ENCODE assay signal across 19 cellular contexts in genomic region chr1:91123319-91123718, GRCh38.
DNase-seq lines count a peak whose midpoint lies in the region; ATAC-seq and TF ChIP-seq lines count a peak whose summit lies in the region.
"Had no signal": no experiment of that assay in that cellular context is flagged by ENCODE, and none has a peak within 500 bp of the region (broad histone marks: within the 10 kb centered on the region; RNA-seq: fewer than 3 reads in every experiment).

No MANE protein-coding gene starts in this region.

- intact Hi-C loops in natural killer cell (cut with micrococcal nuclease), result no loop called here

- no peaks in the 10 kb centered on the region for H3K36me3 ChIP-seq in mesenchymal stem cell (ENCODE audit: control insufficient read depth in 1 of 2, insufficient read depth in 2 of 2, low read depth in 1 of 2, low read length in 2 of 2)
- H3K36me3 ChIP-seq: SJCRH30 had no signal

- H3K27ac Mint-ChIP-seq in natural killer cell treated with Interleukin-12 subunit alpha and Interleukin-12 subunit beta and Interleukin-15 and Interleukin-18, amount 100 ng/mL, for 72 hours, result peak overlapping the region; percentile 71 to 72
- H3K27ac Mint-ChIP-seq in natural killer cell, result no peak overlapping the region
- H3K27ac Mint-ChIP-seq in central memory CD8-positive, alpha-beta T cell (ENCODE audit: low read depth), result peak overlapping the region; percentile 88

- no peak overlapping the region for H2BK12ac ChIP-seq in mesenchymal stem cell (ENCODE audit: low read length in 2 of 2)

- no peaks in the 10 kb centered on the region for H3K79me1 ChIP-seq in mesenchymal stem cell (replicated peaks; ENCODE audit: low read length, poor library complexity, severe bottlenecking)

- no peak overlapping the region for H3K9ac ChIP-seq in mesenchymal stem cell (ENCODE audit: low read length)

- peaks cover 7 to 10% of the 10 kb centered on the region in 2 donors for H3K27me3 Mint-ChIP-seq in natural killer cell treated with Interleukin-12 subunit alpha and Interleukin-12 subunit beta and Interleukin-15 and Interleukin-18, amount 100 ng/mL, for 72 hours
- H3K27me3 Mint-ChIP-seq in natural killer cell (ENCODE audit: low read depth in 2 of 2), result peaks cover 20 to 49% of the 10 kb centered on the region in 2 donors
- no peaks in the 10 kb centered on the region for H3K27me3 Mint-ChIP-seq in central memory CD8-positive, alpha-beta T cell

- no peaks in the 10 kb centered on the region for H3K9me3 Mint-ChIP-seq in natural killer cell treated with Interleukin-12 subunit alpha and Interleukin-12 subunit beta and Interleukin-15 and Interleukin-18, amount 100 ng/mL, for 72 hours
- H3K9me3 Mint-ChIP-seq in natural killer cell, result no peaks in the 10 kb centered on the region
- no peaks in the 10 kb centered on the region for H3K9me3 Mint-ChIP-seq in central memory CD8-positive, alpha-beta T cell
- H3K9me3 Mint-ChIP-seq: CD8-positive, alpha-beta memory T cell had no signal

- H2AK5ac ChIP-seq in mesenchymal stem cell (ENCODE audit: low read length, severe bottlenecking), result no peak overlapping the region

- H3K18ac ChIP-seq in mesenchymal stem cell (ENCODE audit: low read depth in 1 of 2, low read length in 2 of 2), result no peak overlapping the region

- no peak for TF ChIP-seq CTCF in natural killer cell (IDR thresholded peaks at IDR 0.05)

- H2BK5ac ChIP-seq in mesenchymal stem cell (ENCODE audit: low read depth, low read length, poor library complexity, severe bottlenecking), result no peak overlapping the region

- no peak for ATAC-seq in natural killer cell treated with Interleukin-12 subunit alpha and Interleukin-12 subunit beta and Interleukin-15 and Interleukin-18, amount 100 ng/mL, for 72 hours
- ATAC-seq in natural killer cell (no peak), left lobe of liver (peak; percentile 73)
- no peak for ATAC-seq in central memory CD8-positive, alpha-beta T cell (replicated peaks; ENCODE audit: extremely low read depth, poor library complexity, severe bottlenecking)

- H2BK120ac ChIP-seq in mesenchymal stem cell (ENCODE audit: low read depth, low read length), result no peak overlapping the region

- H3K4me3 Mint-ChIP-seq in natural killer cell treated with Interleukin-12 subunit alpha and Interleukin-12 subunit beta and Interleukin-15 and Interleukin-18, amount 100 ng/mL, for 72 hours, result peak overlapping the region; percentile 62
- H3K4me3 Mint-ChIP-seq in natural killer cell, result no peak overlapping the region
- no peak overlapping the region for H3K4me3 Mint-ChIP-seq in central memory CD8-positive, alpha-beta T cell
- H3K4me3 Mint-ChIP-seq: CD8-positive, alpha-beta memory T cell had no signal

- H3K36me3 Mint-ChIP-seq in natural killer cell treated with Interleukin-12 subunit alpha and Interleukin-12 subunit beta and Interleukin-15 and Interleukin-18, amount 100 ng/mL, for 72 hours, result no peaks in the 10 kb centered on the region
- no peaks in the 10 kb centered on the region for H3K36me3 Mint-ChIP-seq in natural killer cell
- no peaks in the 10 kb centered on the region for H3K36me3 Mint-ChIP-seq in central memory CD8-positive, alpha-beta T cell (ENCODE audit: insufficient read depth)
- H3K36me3 Mint-ChIP-seq: CD8-positive, alpha-beta memory T cell had no signal

- no peak overlapping the region for H4K91ac ChIP-seq in mesenchymal stem cell (ENCODE audit: low read length)

- WGBS in mesenchymal stem cell, result 32% methylated on average over 2 of the region's 2 CpGs

- no peak overlapping the region for H3K4me2 ChIP-seq in mesenchymal stem cell (ENCODE audit: low read length, poor library complexity, severe bottlenecking)

- no peak overlapping the region for H2BK15ac ChIP-seq in mesenchymal stem cell (ENCODE audit: low read depth, poor library complexity, severe bottlenecking)

- H3K4me3 ChIP-seq in mesenchymal stem cell (ENCODE audit: insufficient read depth in 1 of 2, low read depth in 1 of 2, low read length in 2 of 2), result no peak overlapping the region
- H3K4me3 ChIP-seq: SJCRH30 had no signal

- no peaks in the 10 kb centered on the region for H3K27me3 ChIP-seq in mesenchymal stem cell (ENCODE audit: control insufficient read depth in 1 of 2, insufficient read depth in 1 of 2, low read length in 2 of 2)
- H3K27me3 ChIP-seq: SJCRH30 had no signal

- H3K23ac ChIP-seq in mesenchymal stem cell (ENCODE audit: low read length in 2 of 2), result no peak overlapping the region

- H3K14ac ChIP-seq in mesenchymal stem cell (ENCODE audit: low read length in 2 of 2), result no peak overlapping the region

- no peaks in the 10 kb centered on the region for H3K9me3 ChIP-seq in mesenchymal stem cell (ENCODE audit: control insufficient read depth, low read length)
- H3K9me3 ChIP-seq: SJCRH30 had no signal

- H2AFZ ChIP-seq in mesenchymal stem cell (ENCODE audit: low read depth, low read length), result no peak overlapping the region

- H4K8ac ChIP-seq in mesenchymal stem cell (ENCODE audit: low read length), result no peak overlapping the region

- H3K27ac ChIP-seq in mesenchymal stem cell (ENCODE audit: low read length, poor library complexity, severe bottlenecking), result no peak overlapping the region

- H3K4me1 ChIP-seq in mesenchymal stem cell (ENCODE audit: control insufficient read depth, insufficient read depth, low read depth, low read length), result no peaks in the 10 kb centered on the region

- peaks cover 21 to 24% of the 10 kb centered on the region in 2 donors for H3K4me1 Mint-ChIP-seq in natural killer cell treated with Interleukin-12 subunit alpha and Interleukin-12 subunit beta and Interleukin-15 and Interleukin-18, amount 100 ng/mL, for 72 hours (ENCODE audit: low read depth in 2 of 2)
- H3K4me1 Mint-ChIP-seq in natural killer cell, result peaks cover 23 to 24% of the 10 kb centered on the region in 2 donors
- peaks cover 24% of the 10 kb centered on the region for H3K4me1 Mint-ChIP-seq in central memory CD8-positive, alpha-beta T cell

- DNase-seq in natural killer cell treated with Interleukin-12 subunit alpha and Interleukin-12 subunit beta and Interleukin-15 and Interleukin-18, amount 100 ng/mL, for 72 hours (ENCODE audit: low spot score), result no peak
- DNase-seq in natural killer cell (no peak), left lobe of liver (ENCODE audit: low spot score) (peak; percentile 66), mesenchymal stem cell (no peak), GDM1 (lab: John Stamatoyannopoulos, UW) (no peak)
- no peak for DNase-seq in central memory CD8-positive, alpha-beta T cell (ENCODE audit: low spot score in 2 of 2)
- DNase-seq in stimulated activated CD4-positive, alpha-beta T cell treated with anti-CD3 and anti-CD28 coated beads, Interleukin-15, amount 100 ng/mL, for 24 hours, result no peak
- no peak for DNase-seq in effector CD8-positive, alpha-beta T cell (lab: John Stamatoyannopoulos, UW)
- DNase-seq: AML-193; C1 segment of cervical spinal cord; Calu3; CD8-positive, alpha-beta memory T cell; DMS153; KG1; NCI-H1105; NCI-H2029 treated with DMSO at 0.1 percent for 48 hours; NCI-H446; NCI-H526; SJCRH30 had no signal

- no peak overlapping the region for H3K4ac ChIP-seq in mesenchymal stem cell (ENCODE audit: low read depth in 1 of 2, low read length in 2 of 2)

Comparison
In these comparisons a context has a peak if more than half of its experiments do, and no peak if none do; other contexts are left out.
1. H3K27ac Mint-ChIP-seq: peak in natural killer cell treated with Interleukin-12 subunit alpha and Interleukin-12 subunit beta and Interleukin-15 and Interleukin-18, amount 100 ng/mL, for 72 hours (2 of 2) and central memory CD8-positive, alpha-beta T cell (single experiment); none in natural killer cell (0 of 2).